In the genomic region with DNA sequence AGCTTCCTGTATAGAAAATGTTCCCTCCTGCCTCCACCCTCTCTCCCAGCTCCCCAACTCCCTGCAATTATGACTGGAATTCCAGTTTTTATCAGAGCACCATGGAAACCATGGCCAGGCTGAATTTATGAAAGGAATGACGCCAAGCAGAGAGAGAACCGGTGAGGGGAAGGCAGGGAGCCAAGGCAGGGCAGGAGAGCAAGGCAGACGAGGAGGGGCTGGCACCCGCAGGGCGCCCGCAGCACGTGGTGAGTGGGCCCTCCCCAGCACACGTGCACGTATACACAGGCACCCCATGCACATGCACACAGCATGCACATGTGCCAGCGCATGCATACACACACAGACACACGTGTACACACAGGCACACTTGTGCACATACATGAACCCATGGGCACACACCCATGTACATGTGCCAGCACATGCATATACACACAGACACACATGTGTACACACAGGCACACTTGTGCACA, we compare ENCODE assay signal across 9 cellular contexts. TPM values are rescaled to one million over a fixed set of nuclear protein-coding genes. Genes with fewer than 3 reads are reported as not detected.
DNase-seq lines count a peak whose midpoint lies in the region; ATAC-seq, FAIRE-seq and TF ChIP-seq lines count a peak whose summit lies in the region.
"Had no signal": no experiment of that assay in that cellular context is flagged by ENCODE, and none has a peak within 500 bp of the region (broad histone marks: within the 10 kb centered on the region; RNA-seq: fewer than 3 reads in every experiment).

No MANE protein-coding gene starts in this region.

- WGBS in body of pancreas, 2 donors, result 29 to 31% methylated on average over 10 to 11 of the region's 11 CpGs
- WGBS in HepG2 (ENCODE audit: low lambda C conversion rate), result 33% methylated on average over 11 of the region's 11 CpGs

- CTCF ChIA-PET in HepG2 (lab: Yijun Ruan, JAX; ENCODE audit: low intra/inter-chr PET ratio, low total read pairs), result no interaction called here

- TF ChIP-seq EP300 in HepG2 (IDR thresholded peaks at IDR 0.05; ENCODE audit: low read depth in 2 of 2, low read length in 2 of 2), result no peak
- TF ChIP-seq EP300 in HepG2 (CRISPR knock-in tag; IDR thresholded peaks at IDR 0.05; ENCODE audit: borderline replicate concordance), result no peak

- H3K36me3 ChIP-seq in body of pancreas (replicated peaks in 1 of 2; ENCODE audit: insufficient read depth in 1 of 2, low read depth in 2 of 2) (no peaks in the 10 kb centered on the region), HepG2 (replicated peaks in 1 of 2; ENCODE audit: control insufficient read depth in 1 of 2, insufficient read depth in 2 of 2, low read length in 2 of 2) (no peaks in the 10 kb centered on the region)

- H3K27me3 ChIP-seq in body of pancreas (no peaks in the 10 kb centered on the region), HepG2 (ENCODE audit: control insufficient read depth in 1 of 2, insufficient read depth in 2 of 2, low read length in 2 of 2) (peaks cover 61 to 98% of the 10 kb centered on the region in 2 experiments)

- no peak for FAIRE-seq in HepG2 (lab: Jason Lieb, UNC)
- FAIRE-seq: GM19239 had no signal

- intact Hi-C loops in Right ventricle myocardium superior (cut with DNase I), result no loop called here
- intact Hi-C loops in cardiac septum (cut with DNase I), result no loop called here
- intact Hi-C loops in body of pancreas (cut with DNase I), result no loop called here
- intact Hi-C loops in HepG2 (cut with micrococcal nuclease; ENCODE audit: unreplicated experiment), result no loop called here

- TF ChIP-seq POLR2A in body of pancreas (IDR thresholded peaks at IDR 0.05) (peak; percentile 18 to 83 (median 78)), HepG2 (IDR thresholded peaks at IDR 0.05; ENCODE audit: insufficient read depth in 1 of 2, low read depth in 2 of 2, low read length in 2 of 2) (no peak)

- no TSS peak for BruUV-seq in HepG2 (replicated peaks; lab: Mats Ljungman, UMichigan)

- DNase-seq in Right ventricle myocardium superior (peak; percentile 40), cardiac septum (ENCODE audit: low spot score) (no peak), body of pancreas (peak; percentile 67 to 84 (median 80)), HepG2 (ENCODE audit: low spot score) (no peak), NCI-H1436 (lab: John Stamatoyannopoulos, UW) (no peak), NCI-H146 (lab: John Stamatoyannopoulos, UW) (no peak)

- in situ Hi-C loops in HepG2 (cut with HindIII; ENCODE audit: extremely low pct_ligation_motif_present, low pct_unique_long_range_greater_than_20kb), result no loop called here

- peak in 1 of 7 experiments; percentile 18 for TF ChIP-seq CTCF in body of pancreas (IDR thresholded peaks at IDR 0.05)
- no peak for TF ChIP-seq CTCF in HepG2 (CRISPR knock-in tag; IDR thresholded peaks at IDR 0.05)

- H3K9me3 ChIP-seq in body of pancreas, result no peaks in the 10 kb centered on the region
- no peaks in the 10 kb centered on the region for H3K9me3 ChIP-seq in HepG2 (ENCODE audit: low read length)

- no peaks in the 10 kb centered on the region for H3K79me2 ChIP-seq in HepG2 (ENCODE audit: insufficient read depth, low read length)

- H3K27ac ChIP-seq in body of pancreas, result peak overlapping the region; percentile 67 to 88 (median 86)
- H3K27ac ChIP-seq in HepG2 (ENCODE audit: extremely low read length, insufficient read depth, low read length), result no peak overlapping the region

- H3K4me3 ChIP-seq in body of pancreas, result no peak overlapping the region
- H3K4me3 ChIP-seq in HepG2 (replicated peaks in 1 of 3; ENCODE audit: insufficient read depth in 1 of 3, low read depth in 2 of 3, low read length in 3 of 3), result no peak overlapping the region

- POLR2A ChIA-PET in HepG2 (lab: Yijun Ruan, JAX), result no interaction called here

- H3K4me1 ChIP-seq in body of pancreas, result peaks cover 56% of the 10 kb centered on the region
- H3K4me1 ChIP-seq in HepG2 (ENCODE audit: insufficient read depth, low read length), result no peaks in the 10 kb centered on the region

- no peak overlapping the region for H2AFZ ChIP-seq in HepG2 (ENCODE audit: low read length)

- no peak overlapping the region for H3K9ac ChIP-seq in HepG2 (ENCODE audit: insufficient read depth, low read depth, low read length)

- peaks cover 3% of the 10 kb centered on the region; the same call in 1 of the 2 replicates for H4K20me1 ChIP-seq in HepG2 (ENCODE audit: insufficient read depth, low read length)

- peak; percentile 53 for ATAC-seq in Right ventricle myocardium superior (ENCODE audit: poor library complexity)
- peak; percentile 72 for ATAC-seq in body of pancreas
- no peak for ATAC-seq in HepG2
- no peak for ATAC-seq in HG03196 (IDR thresholded peaks at IDR 0.05; ENCODE audit: unreplicated experiment)
- ATAC-seq in GM18511 (IDR thresholded peaks at IDR 0.05; ENCODE audit: unreplicated experiment), result no peak

- no peak overlapping the region for H3K4me2 ChIP-seq in HepG2 (ENCODE audit: low read depth, low read length)

- no peak for TF ChIP-seq RAD21 in HepG2 (CRISPR knock-in tag; IDR thresholded peaks at IDR 0.05)

RNA-seq across cellular contexts. Expression of gene MRGBP, which starts 27.4 kb away (rescaled TPM):
- total RNA-seq in Right ventricle myocardium superior (10.2 TPM), cardiac septum (7.9 TPM), body of pancreas (10 to 100 TPM in 1 of 2 donors, 1 to 10 TPM in 1; 7.0 to 10.2 TPM), HepG2 (2016; rRNA removed; fragmentation: Illumina TruSeq; extraction: Trizol) (34.8 and 35.9 TPM in 2 replicates)
- 79.0 and 80.7 TPM in 2 replicates for total RNA-seq in HepG2 (2016; cell fraction: cytosol; rRNA removed; fragmentation: Illumina TruSeq; extraction: Trizol; ENCODE audit: low read depth)
- 31.8 and 38.7 TPM in 2 replicates for total RNA-seq in HepG2 (2016; cell fraction: insoluble cytoplasmic fraction; rRNA removed; fragmentation: Illumina TruSeq; extraction: Trizol)
- 96.7 and 98.0 TPM in 2 replicates for total RNA-seq in HepG2 (2016; cell fraction: membrane; rRNA removed; fragmentation: Illumina TruSeq; extraction: Trizol)
- total RNA-seq in HepG2 (2016; cell fraction: nucleus; rRNA removed; fragmentation: Illumina TruSeq; extraction: Trizol), result 17.0 and 18.5 TPM in 2 replicates
- 31.6 and 34.2 TPM in 2 replicates for polyA plus RNA-seq in HepG2 (2011; rRNA removed)
- 30.7 and 37.2 TPM in 2 replicates for polyA plus RNA-seq in HepG2 (2011; cell fraction: cytosol; rRNA removed)
- polyA plus RNA-seq in HepG2 (2011; cell fraction: nucleus; rRNA removed), result 29.7 and 36.4 TPM in 2 replicates
- 21.6 and 23.1 TPM in 2 replicates for polyA plus RNA-seq in HepG2 (2012)
- 88.5 and 96.5 TPM in 2 replicates for polyA plus RNA-seq in HepG2 (2016; cell fraction: cytosol; fragmentation: Illumina TruSeq; extraction: Trizol; ENCODE audit: low read depth)
- 34.9 and 39.2 TPM in 2 replicates for polyA plus RNA-seq in HepG2 (2016; cell fraction: insoluble cytoplasmic fraction; fragmentation: Illumina TruSeq; extraction: Trizol; ENCODE audit: low read depth)
- 88.7 and 90.6 TPM in 2 replicates for polyA plus RNA-seq in HepG2 (2016; cell fraction: membrane; fragmentation: Illumina TruSeq; extraction: Trizol; ENCODE audit: low read depth)
- 40.3 and 42.7 TPM in 2 replicates for polyA plus RNA-seq in HepG2 (2016; cell fraction: nucleus; fragmentation: Illumina TruSeq; extraction: Trizol; ENCODE audit: insufficient read depth, low read depth)
- polyA minus RNA-seq in HepG2 (2011; rRNA and poly(A)+ RNA removed; ENCODE audit: low replicate concordance), result 21.2 and 36.8 TPM in 2 replicates
- polyA minus RNA-seq in HepG2 (2011; cell fraction: cytosol; rRNA and poly(A)+ RNA removed), result 12.7 and 13.0 TPM in 2 replicates
- 10.2 and 10.9 TPM in 2 replicates for polyA minus RNA-seq in HepG2 (2011; cell fraction: nucleus; rRNA and poly(A)+ RNA removed)

RNA-seq across cellular contexts. Expression of gene OGFR, which starts 35.8 kb away (rescaled TPM):
- 17.8 TPM for total RNA-seq in Right ventricle myocardium superior
- 16.4 TPM for total RNA-seq in cardiac septum
- 10 to 100 TPM; 46.4 to 47.8 TPM for total RNA-seq in body of pancreas
- 68.3 and 81.8 TPM in 2 replicates for total RNA-seq in HepG2 (2016; rRNA removed; fragmentation: Illumina TruSeq; extraction: Trizol)
- 6.3 and 8.7 TPM in 2 replicates for total RNA-seq in HepG2 (2016; cell fraction: cytosol; rRNA removed; fragmentation: Illumina TruSeq; extraction: Trizol; ENCODE audit: low read depth)
- total RNA-seq in HepG2 (2016; cell fraction: insoluble cytoplasmic fraction; rRNA removed; fragmentation: Illumina TruSeq; extraction: Trizol), result 58.8 and 84.2 TPM in 2 replicates
- total RNA-seq in HepG2 (2016; cell fraction: membrane; rRNA removed; fragmentation: Illumina TruSeq; extraction: Trizol), result 20.8 and 24.4 TPM in 2 replicates
- 33.8 and 41.3 TPM in 2 replicates for total RNA-seq in HepG2 (2016; cell fraction: nucleus; rRNA removed; fragmentation: Illumina TruSeq; extraction: Trizol)
- 47.7 and 62.2 TPM in 2 replicates for polyA plus RNA-seq in HepG2 (2011; rRNA removed)
- 58.6 and 82.5 TPM in 2 replicates for polyA plus RNA-seq in HepG2 (2011; cell fraction: cytosol; rRNA removed)
- polyA plus RNA-seq in HepG2 (2011; cell fraction: nucleus; rRNA removed), result 105 and 121 TPM in 2 replicates
- 34.0 and 38.1 TPM in 2 replicates for polyA plus RNA-seq in HepG2 (2012)
- 4.2 and 4.7 TPM in 2 replicates for polyA plus RNA-seq in HepG2 (2016; cell fraction: cytosol; fragmentation: Illumina TruSeq; extraction: Trizol; ENCODE audit: low read depth)
- 68.1 and 77.5 TPM in 2 replicates for polyA plus RNA-seq in HepG2 (2016; cell fraction: insoluble cytoplasmic fraction; fragmentation: Illumina TruSeq; extraction: Trizol; ENCODE audit: low read depth)
- 11.5 and 14.2 TPM in 2 replicates for polyA plus RNA-seq in HepG2 (2016; cell fraction: membrane; fragmentation: Illumina TruSeq; extraction: Trizol; ENCODE audit: low read depth)
- 103 and 104 TPM in 2 replicates for polyA plus RNA-seq in HepG2 (2016; cell fraction: nucleus; fragmentation: Illumina TruSeq; extraction: Trizol; ENCODE audit: insufficient read depth, low read depth)
- polyA minus RNA-seq in HepG2 (2011; rRNA and poly(A)+ RNA removed; ENCODE audit: low replicate concordance), result 38.5 and 45.1 TPM in 2 replicates
- 39.4 and 42.5 TPM in 2 replicates for polyA minus RNA-seq in HepG2 (2011; cell fraction: cytosol; rRNA and poly(A)+ RNA removed)
- polyA minus RNA-seq in HepG2 (2011; cell fraction: nucleus; rRNA and poly(A)+ RNA removed), result 15.1 and 20.0 TPM in 2 replicates

RNA-seq across cellular contexts. Expression of gene COL9A3, which starts 48.0 kb away (rescaled TPM):
- total RNA-seq in Right ventricle myocardium superior, result 2.7 TPM
- total RNA-seq in cardiac septum, result 0.94 TPM
- 10 to 100 TPM; 25.2 to 69.5 TPM for total RNA-seq in body of pancreas
- total RNA-seq in HepG2 (2016; rRNA removed; fragmentation: Illumina TruSeq; extraction: Trizol), result 53.3 and 204 TPM in 2 replicates
- total RNA-seq in HepG2 (2016; cell fraction: cytosol; rRNA removed; fragmentation: Illumina TruSeq; extraction: Trizol; ENCODE audit: low read depth), result 13.9 and 15.8 TPM in 2 replicates
- total RNA-seq in HepG2 (2016; cell fraction: insoluble cytoplasmic fraction; rRNA removed; fragmentation: Illumina TruSeq; extraction: Trizol), result 48.0 and 215 TPM in 2 replicates
- 19.3 and 20.8 TPM in 2 replicates for total RNA-seq in HepG2 (2016; cell fraction: membrane; rRNA removed; fragmentation: Illumina TruSeq; extraction: Trizol)
- total RNA-seq in HepG2 (2016; cell fraction: nucleus; rRNA removed; fragmentation: Illumina TruSeq; extraction: Trizol), result 216 and 254 TPM in 2 replicates
- 155 and 175 TPM in 2 replicates for polyA plus RNA-seq in HepG2 (2011; rRNA removed)
- 84.5 and 113 TPM in 2 replicates for polyA plus RNA-seq in HepG2 (2011; cell fraction: cytosol; rRNA removed)
- 1,291 and 1,782 TPM in 2 replicates for polyA plus RNA-seq in HepG2 (2011; cell fraction: nucleus; rRNA removed)
- 79.9 and 172 TPM in 2 replicates for polyA plus RNA-seq in HepG2 (2012)
- polyA plus RNA-seq in HepG2 (2016; cell fraction: cytosol; fragmentation: Illumina TruSeq; extraction: Trizol; ENCODE audit: low read depth), result 9.2 and 9.5 TPM in 2 replicates
- 55.1 and 66.2 TPM in 2 replicates for polyA plus RNA-seq in HepG2 (2016; cell fraction: insoluble cytoplasmic fraction; fragmentation: Illumina TruSeq; extraction: Trizol; ENCODE audit: low read depth)
- 17.0 and 20.1 TPM in 2 replicates for polyA plus RNA-seq in HepG2 (2016; cell fraction: membrane; fragmentation: Illumina TruSeq; extraction: Trizol; ENCODE audit: low read depth)
- polyA plus RNA-seq in HepG2 (2016; cell fraction: nucleus; fragmentation: Illumina TruSeq; extraction: Trizol; ENCODE audit: insufficient read depth, low read depth), result 637 and 662 TPM in 2 replicates
- 5.1 and 12.2 TPM in 2 replicates for polyA minus RNA-seq in HepG2 (2011; rRNA and poly(A)+ RNA removed; ENCODE audit: low replicate concordance)
- 23.0 and 25.3 TPM in 2 replicates for polyA minus RNA-seq in HepG2 (2011; cell fraction: cytosol; rRNA and poly(A)+ RNA removed)
- 56.8 and 67.0 TPM in 2 replicates for polyA minus RNA-seq in HepG2 (2011; cell fraction: nucleus; rRNA and poly(A)+ RNA removed)

Comparison
In these comparisons a context has a peak if more than half of its experiments do, and no peak if none do; other contexts are left out.
1. DNase-seq: peak in Right ventricle myocardium superior (single experiment) and body of pancreas (4 of 4); none in cardiac septum (single experiment), HepG2 (single experiment), NCI-H1436 (single experiment) and NCI-H146 (single experiment).
2. ATAC-seq: peak in Right ventricle myocardium superior (single experiment) and body of pancreas (single experiment); none in HepG2 (single experiment), HG03196 (single experiment) and GM18511 (single experiment).
3. POLR2A ChIP-seq: peak in body of pancreas (3 of 3); none in HepG2 (0 of 2).